Comparison of ENCODE assay signal across 16 cellular contexts in genomic region chr9:70561111-70561510, GRCh38.
DNase-seq lines count a peak whose midpoint lies in the region; ATAC-seq and TF ChIP-seq lines count a peak whose summit lies in the region.
"Had no signal": no experiment of that assay in that cellular context is flagged by ENCODE, and none has a peak within 500 bp of the region (broad histone marks: within the 10 kb centered on the region; RNA-seq: fewer than 3 reads in every experiment).

No MANE protein-coding gene starts in this region.

- no peak for TF ChIP-seq CTCF in left lung (IDR thresholded peaks at IDR 0.05)
- TF ChIP-seq CTCF in upper lobe of right lung (IDR thresholded peaks at IDR 0.05): no peak

- peaks cover 43% of the 10 kb centered on the region for H3K4me1 Mint-ChIP-seq in activated CD4-positive, alpha-beta memory T cell treated with anti-CD3 and anti-CD28 coated beads, Interleukin-2, amount 10 ng/mL, durations not matched to agents 7 days and 5 days

- H3K4me3 ChIP-seq in adipocyte (ENCODE audit: low read length): no peak overlapping the region
- H3K4me3 ChIP-seq in left lung: no peak overlapping the region
- H3K4me3 ChIP-seq in skin epidermis: no peak overlapping the region
- no peak overlapping the region for H3K4me3 ChIP-seq in upper lobe of right lung

- peak overlapping the region; percentile 47 for H3K9ac ChIP-seq in adipocyte (ENCODE audit: low read length)

- H3K4me1 ChIP-seq in adipocyte (ENCODE audit: control insufficient read depth, insufficient read depth, low read length) (peaks cover 38% of the 10 kb centered on the region), left lung (peaks cover 14 to 28% of the 10 kb centered on the region in 2 donors), upper lobe of right lung (peaks cover 32% of the 10 kb centered on the region)
- H3K4me1 ChIP-seq: Caco-2 had no signal

- no peaks in the 10 kb centered on the region for H3K9me3 ChIP-seq in adipocyte (ENCODE audit: control insufficient read depth, low read length)
- no peaks in the 10 kb centered on the region for H3K9me3 ChIP-seq in left lung
- no peaks in the 10 kb centered on the region for H3K9me3 ChIP-seq in upper lobe of right lung
- H3K9me3 ChIP-seq: Caco-2 had no signal

- H3K4me3 Mint-ChIP-seq in activated CD4-positive, alpha-beta memory T cell treated with anti-CD3 and anti-CD28 coated beads, Interleukin-2, amount 10 ng/mL, durations not matched to agents 7 days and 5 days: no peak overlapping the region
- H3K4me3 Mint-ChIP-seq: HFFc6 had no signal

- DNase-seq in adipocyte (ENCODE audit: low read depth) (no peak), left lung (no peak), upper lobe of right lung (no peak), activated gamma-delta T cell (lab: John Stamatoyannopoulos, UW) (no peak)
- DNase-seq in activated CD4-positive, alpha-beta memory T cell treated with anti-CD3 and anti-CD28 coated beads, Interleukin-2, amount 10 ng/mL, durations not matched to agents 7 days and 5 days: no peak
- DNase-seq: Caco-2; DMS153; HFFc6; KG1; NCI-H1694; NCI-H2227 treated with DMSO at 0.1 percent for 48 hours; NCI-H524; NK-92 treated with Interleukin-12 subunit alpha and Interleukin-12 subunit beta, amount 100 ng/mL, for 24 hours; SHP77 treated with DMSO at 0.1 percent for 48 hours had no signal

- intact Hi-C loops in left lung (cut with DNase I) (no loop called here), upper lobe of right lung (cut with DNase I) (no loop called here)

- H3K27ac ChIP-seq in left lung (peak overlapping the region; percentile 26 to 30), skin epidermis (peak overlapping the region in 12 of 21 experiments; percentile 23 to 88 (median 68)), upper lobe of right lung (peak overlapping the region; percentile 27)

- CTCF ChIA-PET in activated CD4-positive, alpha-beta memory T cell treated with anti-CD3 and anti-CD28 coated beads, Interleukin-2, amount 10 ng/mL, durations not matched to agents 7 days and 5 days (lab: Charles Lee): interaction anchor here (2.2 kb wide), 1 partner anchor 142 kb away, joined by 7 read pairs; no protein-coding TSS in a partner anchor

- H3K27ac Mint-ChIP-seq in activated CD4-positive, alpha-beta memory T cell treated with anti-CD3 and anti-CD28 coated beads, Interleukin-2, amount 10 ng/mL, durations not matched to agents 7 days and 5 days: no peak overlapping the region
- H3K27ac Mint-ChIP-seq: HFFc6 had no signal

- ATAC-seq in left lung: no peak
- no peak for ATAC-seq in upper lobe of right lung
- ATAC-seq in GM18520 (IDR thresholded peaks at IDR 0.05; ENCODE audit: unreplicated experiment): no peak

- H3K27me3 ChIP-seq in adipocyte (replicated peaks; ENCODE audit: control insufficient read depth, insufficient read depth, low read length) (no peaks in the 10 kb centered on the region), left lung (no peaks in the 10 kb centered on the region), upper lobe of right lung (no peaks in the 10 kb centered on the region)

- H3K9me3 Mint-ChIP-seq in activated CD4-positive, alpha-beta memory T cell treated with anti-CD3 and anti-CD28 coated beads, Interleukin-2, amount 10 ng/mL, durations not matched to agents 7 days and 5 days: peaks cover 4% of the 10 kb centered on the region
- H3K9me3 Mint-ChIP-seq: HFFc6 had no signal

- POLR2A ChIA-PET in activated CD4-positive, alpha-beta memory T cell treated with anti-CD3 and anti-CD28 coated beads, Interleukin-2, amount 10 ng/mL, durations not matched to agents 7 days and 5 days (lab: Charles Lee): interaction anchor here (1.4 kb wide), 1 partner anchor 141 kb away, joined by 4 read pairs; no protein-coding TSS in a partner anchor

- H3K36me3 ChIP-seq in adipocyte (ENCODE audit: control insufficient read depth, insufficient read depth, low read length, severe bottlenecking) (no peaks in the 10 kb centered on the region), left lung (no peaks in the 10 kb centered on the region), upper lobe of right lung (no peaks in the 10 kb centered on the region)

- H3K36me3 Mint-ChIP-seq in activated CD4-positive, alpha-beta memory T cell treated with anti-CD3 and anti-CD28 coated beads, Interleukin-2, amount 10 ng/mL, durations not matched to agents 7 days and 5 days (ENCODE audit: low read depth): peaks cover 7% of the 10 kb centered on the region

- no peaks in the 10 kb centered on the region for H3K27me3 Mint-ChIP-seq in activated CD4-positive, alpha-beta memory T cell treated with anti-CD3 and anti-CD28 coated beads, Interleukin-2, amount 10 ng/mL, durations not matched to agents 7 days and 5 days
